22 cellular contexts compared by ENCODE assay signal in the genomic region with DNA sequence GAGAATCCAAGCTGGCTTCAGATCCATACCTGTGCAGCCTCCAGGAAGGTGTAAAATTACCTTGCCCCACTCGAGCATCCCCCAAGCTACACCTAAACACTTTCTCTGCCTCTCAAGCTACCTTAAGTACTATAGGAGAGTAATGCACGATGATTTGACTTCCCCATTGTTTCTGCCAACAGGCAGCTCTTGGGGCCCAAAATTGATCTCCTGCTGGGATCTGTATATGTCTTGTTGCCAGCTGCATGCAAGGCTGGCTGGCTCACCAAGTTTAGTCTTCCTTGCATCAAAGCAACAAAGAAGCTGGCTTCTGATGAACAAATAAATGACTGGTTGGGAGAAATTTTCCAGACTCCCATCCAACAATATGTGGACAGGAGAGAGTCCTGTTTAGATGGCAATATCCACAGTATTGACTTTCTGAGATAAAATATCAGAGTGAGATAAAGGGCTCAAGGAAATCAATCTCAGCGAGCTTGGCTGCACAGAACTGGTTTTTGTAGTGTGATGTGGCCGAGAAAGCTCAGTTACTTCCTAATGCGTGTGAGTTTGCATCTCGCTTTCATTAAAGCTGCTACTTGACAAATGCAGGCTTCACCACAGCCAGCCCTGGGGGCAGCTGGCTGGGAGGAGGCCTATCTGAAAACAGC.
DNase-seq lines count a peak whose midpoint lies in the region; ATAC-seq and TF ChIP-seq lines count a peak whose summit lies in the region.
"Had no signal": no experiment of that assay in that cellular context is flagged by ENCODE, and none has a peak within 500 bp of the region (broad histone marks: within the 10 kb centered on the region; RNA-seq: fewer than 3 reads in every experiment).

No MANE protein-coding gene starts in this region.

- DNase-seq in NCI-H1417 (lab: John Stamatoyannopoulos, UW): peak; percentile 24 to 79 (median 70)
- DNase-seq in NCI-H1417 treated with DMSO at 0.1 percent for 48 hours (lab: John Stamatoyannopoulos, UW): no peak
- peak; percentile 71 for DNase-seq in DMS79 treated with DMSO at 0.1 percent for 48 hours (lab: John Stamatoyannopoulos, UW)
- DNase-seq in NCI-H187 (lab: John Stamatoyannopoulos, UW): peak; percentile 12 to 24
- DNase-seq in body of pancreas: no peak
- no peak for DNase-seq in stimulated activated CD4-positive, alpha-beta T cell treated with anti-CD3 and anti-CD28 coated beads, Interleukin-4, amount 100 ng/mL, for 24 hours
- no peak for DNase-seq in activated T-cell treated with anti-CD3 and anti-CD28 coated beads, Interleukin-2, amount 50 U/mL, for 1 hour
- DNase-seq: Calu3; CD8-positive, alpha-beta memory T cell; H9; IMR-90; KG1; MM.1S; NCI-H1436 treated with DMSO at 0.1 percent for 48 hours; NCI-H526 treated with DMSO at 0.1 percent for 48 hours; PC-3; SK-N-SH; SW 1271 had no signal

- no peak for TF ChIP-seq POLR2A in body of pancreas (IDR thresholded peaks at IDR 0.05)

- H3K4me3 ChIP-seq in body of pancreas: no peak overlapping the region
- H3K4me3 ChIP-seq: GM23338 had no signal

- H3K27ac ChIP-seq in body of pancreas: no peak overlapping the region
- H3K27ac ChIP-seq: 22Rv1, C4-2B had no signal

- intact Hi-C loops in body of pancreas (cut with DNase I): no loop called here

- no peaks in the 10 kb centered on the region for H3K36me3 ChIP-seq in body of pancreas (replicated peaks in 1 of 2; ENCODE audit: insufficient read depth in 1 of 2, low read depth in 2 of 2)

- ATAC-seq in body of pancreas (peak; percentile 38), GM18861 (IDR thresholded peaks at IDR 0.05; ENCODE audit: unreplicated experiment) (no peak)
- ATAC-seq: GM23338, PC-3 had no signal

- WGBS in body of pancreas, 2 donors: 24 to 25% methylated on average over 6 of the region's 6 CpGs

- TF ChIP-seq CTCF in body of pancreas (IDR thresholded peaks at IDR 0.05): no peak

- H3K27me3 ChIP-seq in body of pancreas: no peaks in the 10 kb centered on the region

- peaks cover 12% of the 10 kb centered on the region for H3K4me1 ChIP-seq in body of pancreas

- H3K9me3 ChIP-seq in body of pancreas: no peaks in the 10 kb centered on the region
- H3K9me3 ChIP-seq: SK-N-SH had no signal

Comparison
In these comparisons a context has a peak if more than half of its experiments do, and no peak if none do; other contexts are left out.
1. DNase-seq: peak in NCI-H1417 (3 of 3), DMS79 treated with DMSO at 0.1 percent for 48 hours (single experiment) and NCI-H187 (2 of 2); none in NCI-H1417 treated with DMSO at 0.1 percent for 48 hours (single experiment), body of pancreas (0 of 4), stimulated activated CD4-positive, alpha-beta T cell treated with anti-CD3 and anti-CD28 coated beads, Interleukin-4, amount 100 ng/mL, for 24 hours (single experiment) and activated T-cell treated with anti-CD3 and anti-CD28 coated beads, Interleukin-2, amount 50 U/mL, for 1 hour (single experiment).